ENCODE assay signal across 26 cellular contexts in the genomic region with DNA sequence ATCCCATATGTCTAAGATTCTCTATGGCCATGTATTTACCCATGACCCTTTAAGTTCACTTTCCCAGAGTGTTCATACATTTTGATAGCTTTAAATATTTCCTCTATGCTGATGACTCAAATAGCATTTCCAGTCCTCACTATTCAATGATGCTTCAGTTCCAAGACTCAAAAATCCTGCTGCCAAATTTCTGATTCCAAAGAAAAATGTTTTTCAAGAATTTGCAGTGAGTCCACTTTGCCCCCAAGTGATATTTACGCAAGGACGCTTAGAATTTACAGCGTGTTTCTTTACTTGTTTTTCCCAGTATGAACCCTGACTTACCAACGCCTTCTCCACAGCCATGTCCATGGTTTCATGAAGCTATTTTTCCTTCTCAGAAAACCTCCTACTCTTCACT.
A peak's percentile ranks its signal among the peaks of the same experiment; 100 is the strongest.
DNase-seq lines count a peak whose midpoint lies in the region; ATAC-seq lines count a peak whose summit lies in the region.
"Had no signal": no experiment of that assay in that cellular context is flagged by ENCODE, and none has a peak within 500 bp of the region (broad histone marks: within the 10 kb centered on the region; RNA-seq: fewer than 3 reads in every experiment).

No MANE protein-coding gene starts in this region.

- no peak for ATAC-seq in right cardiac atrium
- ATAC-seq: heart right ventricle; left ventricle myocardium superior; PC-3; stimulated activated naive B cell treated with anti-CD40 and anti-IgM and Interleukin-4, amounts not matched to agents 10 μg/mL and 1 μg/mL and 100 μg/mL, for 72 hours had no signal

- DNase-seq in adipocyte (ENCODE audit: low read depth) (no peak), fibroblast of gingiva (ENCODE audit: low read depth) (peak; percentile 76), neuronal stem cell (ENCODE audit: low spot score) (no peak), right cardiac atrium (no peak), Kasumi-1 (lab: John Stamatoyannopoulos, UW) (no peak), HAP-1 (ENCODE audit: low spot score in 2 of 2) (no peak)
- no peak for DNase-seq in activated effector memory CD4-positive, alpha-beta T cell treated with anti-CD3 and anti-CD28 coated beads, Interleukin-2, amount 50 U/mL, for 16 hours
- DNase-seq: 8988T; activated B cell treated with CpG ODN at 0.5 μM for 24 hours; activated CD4-positive, alpha-beta T cell treated with anti-CD3 and anti-CD28 coated beads, Interleukin-2, amount 50 U/mL, for 4 hours; activated naive CD4-positive, alpha-beta T cell treated with Interleukin-2 at 50 U/mL for 16 hours; effector CD8-positive, alpha-beta T cell; foreskin melanocyte; heart right ventricle; kidney; left ventricle myocardium superior; NCI-H1417; NCI-H2029; NCI-H526; PC-3; stimulated activated CD4-positive, alpha-beta T cell treated with anti-CD3 and anti-CD28 coated beads, Interleukin-15, amount 100 ng/mL, for 24 hours; stimulated activated naive B cell treated with anti-CD40 and anti-IgM and Interleukin-4, amounts not matched to agents 10 μg/mL and 1 μg/mL and 100 μg/mL, for 72 hours had no signal

- H3K27me3 ChIP-seq in ACC112 (ENCODE audit: insufficient read depth, low read length) (no peaks in the 10 kb centered on the region), adipocyte (replicated peaks; ENCODE audit: control insufficient read depth, insufficient read depth, low read length) (no peaks in the 10 kb centered on the region), neuronal stem cell (ENCODE audit: control insufficient read depth in 3 of 3, insufficient read depth in 3 of 3, low read depth in 1 of 3, low read length in 3 of 3) (no peaks in the 10 kb centered on the region), right cardiac atrium (ENCODE audit: control insufficient read depth, insufficient read depth) (no peaks in the 10 kb centered on the region), HAP-1 (ENCODE audit: low read depth) (no peaks in the 10 kb centered on the region)
- H3K27me3 ChIP-seq: heart right ventricle, suprapubic skin had no signal

- H3K79me1 ChIP-seq in neuronal stem cell (ENCODE audit: low read depth, low read length), result no peaks in the 10 kb centered on the region

- peaks cover 36% of the 10 kb centered on the region for H3K4me1 ChIP-seq in ACC112 (ENCODE audit: control insufficient read depth, insufficient read depth, low read length, unreplicated experiment)
- H3K4me1 ChIP-seq in adipocyte (ENCODE audit: control insufficient read depth, insufficient read depth, low read length), result peaks cover 71% of the 10 kb centered on the region
- H3K4me1 ChIP-seq in neuronal stem cell (ENCODE audit: control insufficient read depth in 2 of 2, insufficient read depth in 1 of 2, low read depth in 1 of 2, low read length in 2 of 2), result peaks cover 3 to 15% of the 10 kb centered on the region in 2 donors
- no peaks in the 10 kb centered on the region for H3K4me1 ChIP-seq in right cardiac atrium (ENCODE audit: control insufficient read depth, insufficient read depth, low read length)
- H3K4me1 ChIP-seq in HAP-1, result peaks cover 38% of the 10 kb centered on the region
- H3K4me1 ChIP-seq: prostate gland had no signal

- no peak overlapping the region for H3K23ac ChIP-seq in neuronal stem cell (ENCODE audit: low read depth, low read length, poor library complexity)

- H2BK12ac ChIP-seq in neuronal stem cell (ENCODE audit: low read length), result no peak overlapping the region

- no peak overlapping the region for H2BK120ac ChIP-seq in neuronal stem cell (ENCODE audit: low read depth, low read length)

- no peak overlapping the region for H4K91ac ChIP-seq in neuronal stem cell (ENCODE audit: low read depth, low read length, poor library complexity)

- no peak overlapping the region for H4K8ac ChIP-seq in neuronal stem cell (ENCODE audit: low read depth, low read length)

- H3K27ac ChIP-seq in ACC112 (ENCODE audit: low read depth, low read length) (peak overlapping the region; percentile 44), neuronal stem cell (replicated peaks; ENCODE audit: low read length) (no peak overlapping the region), right cardiac atrium (ENCODE audit: low read length) (no peak overlapping the region)
- H3K27ac ChIP-seq: heart right ventricle, prostate gland, SK-N-MC, suprapubic skin had no signal

- H3K4me2 ChIP-seq in neuronal stem cell (ENCODE audit: insufficient read depth, low read length, poor library complexity, severe bottlenecking), result no peak overlapping the region

- H3K9ac ChIP-seq in adipocyte (ENCODE audit: low read length), result peak overlapping the region; percentile 89
- no peak overlapping the region for H3K9ac ChIP-seq in neuronal stem cell (ENCODE audit: low read depth, low read length, poor library complexity)

- no peaks in the 10 kb centered on the region for H3K36me3 ChIP-seq in ACC112 (ENCODE audit: insufficient read depth, low read length)
- H3K36me3 ChIP-seq in adipocyte (ENCODE audit: control insufficient read depth, insufficient read depth, low read length, severe bottlenecking), result no peaks in the 10 kb centered on the region
- no peaks in the 10 kb centered on the region for H3K36me3 ChIP-seq in neuronal stem cell (replicated peaks in 1 of 2; ENCODE audit: control insufficient read depth in 2 of 2, insufficient read depth in 2 of 2, low read length in 2 of 2)
- no peaks in the 10 kb centered on the region for H3K36me3 ChIP-seq in HAP-1 (replicated peaks)
- H3K36me3 ChIP-seq: heart right ventricle, prostate gland, suprapubic skin had no signal

- H3K14ac ChIP-seq in neuronal stem cell (ENCODE audit: low read length), result no peak overlapping the region

- in situ Hi-C loops in HAP-1 (cut with MboI; ENCODE audit: low sequenced_read_pairs), result no loop called here

- H3K9me3 ChIP-seq in adipocyte (ENCODE audit: control insufficient read depth, low read length) (peaks cover 12% of the 10 kb centered on the region), neuronal stem cell (replicated peaks in 1 of 2; ENCODE audit: control insufficient read depth in 2 of 2, insufficient read depth in 1 of 2, low read depth in 1 of 2, low read length in 2 of 2) (peaks cover 0 to 14% of the 10 kb centered on the region in 2 donors), right cardiac atrium (ENCODE audit: control insufficient read depth, low read length) (no peaks in the 10 kb centered on the region), HAP-1 (no peaks in the 10 kb centered on the region; the same call in 1 of the 2 replicates)
- H3K9me3 ChIP-seq: prostate gland, suprapubic skin had no signal

- intact Hi-C loops in right cardiac atrium (cut with DNase I), result no loop called here

- no peak overlapping the region for H2BK15ac ChIP-seq in neuronal stem cell (ENCODE audit: low read length)

- H2BK5ac ChIP-seq in neuronal stem cell (ENCODE audit: low read length), result no peak overlapping the region

- H3K4me3 ChIP-seq in ACC112 (ENCODE audit: low read depth, low read length), result no peak overlapping the region
- H3K4me3 ChIP-seq in adipocyte (ENCODE audit: low read length), result peak overlapping the region; percentile 46
- H3K4me3 ChIP-seq in neuronal stem cell (ENCODE audit: low read length in 2 of 2), result no peak overlapping the region
- no peak overlapping the region for H3K4me3 ChIP-seq in right cardiac atrium (ENCODE audit: low read length)
- H3K4me3 ChIP-seq in HAP-1, result no peak overlapping the region
- H3K4me3 ChIP-seq: heart right ventricle, prostate gland, SK-N-MC, suprapubic skin had no signal

- no peaks in the 10 kb centered on the region for H3K79me2 ChIP-seq in ACC112 (ENCODE audit: control insufficient read depth, insufficient read depth, low read length, unreplicated experiment)

- no peak overlapping the region for H3K18ac ChIP-seq in neuronal stem cell (ENCODE audit: low read length)

- no peak overlapping the region for H2AK5ac ChIP-seq in neuronal stem cell (ENCODE audit: low read depth, low read length)

- H3K4ac ChIP-seq in neuronal stem cell (ENCODE audit: low read length), result no peak overlapping the region

- peak overlapping the region; percentile 83 for H2AFZ ChIP-seq in ACC112 (ENCODE audit: low read length, unreplicated experiment)
- peak overlapping the region; percentile 37 for H2AFZ ChIP-seq in neuronal stem cell (ENCODE audit: low read length)

- no CpG with 5 or more reads among the region's 4 CpGs for WGBS in neuronal stem cell (ENCODE audit: extremely low coverage in 2 of 2, insufficient read length in 2 of 2, insufficient replicate concordance in 1 of 2), 2 donors
- WGBS in right cardiac atrium, result 61% methylated on average over 4 of the region's 4 CpGs
